ENCODE assay signal across 11 cellular contexts in the genomic region with DNA sequence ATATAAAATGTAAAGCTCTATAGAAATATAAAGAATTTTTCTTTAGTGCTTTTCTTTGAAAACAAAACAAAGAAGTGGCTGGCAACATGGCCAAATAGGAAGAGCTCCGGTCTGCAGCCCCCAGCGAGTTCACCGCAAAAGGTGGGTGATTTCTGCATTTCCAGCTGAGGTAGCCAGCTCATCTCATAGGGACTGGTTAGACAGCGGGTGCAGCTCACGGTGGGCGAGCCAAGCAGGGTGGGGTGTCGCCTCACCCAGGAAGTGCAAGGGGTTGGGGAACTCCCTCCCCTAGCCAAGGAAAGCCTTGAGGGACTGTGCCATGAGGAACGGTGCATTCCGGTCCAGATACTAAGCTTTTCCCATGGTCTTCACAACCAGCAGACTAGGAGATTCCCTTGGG. TPM values are rescaled to one million over a fixed set of nuclear protein-coding genes. Genes with fewer than 3 reads are reported as not detected.
"Had no signal": no experiment of that assay in that cellular context is flagged by ENCODE, and none has a peak within 500 bp of the region (broad histone marks: within the 10 kb centered on the region; RNA-seq: fewer than 3 reads in every experiment).

No MANE protein-coding gene starts in this region.

- ATAC-seq: GM23338, HCT116 had no signal

- H3K4me2 ChIP-seq: GM23338 had no signal

- H3K27ac ChIP-seq: GM23248 had no signal

- H3K4me3 ChIP-seq: GM23248, GM23338, HAP-1 had no signal

- DNase-seq: GM23248, GOT3, H7, H9, HCEC 1CT, HFFc6 had no signal

- H3K36me3 ChIP-seq: HAP-1 had no signal

- H3K4me1 ChIP-seq: HAP-1 had no signal

- H3K27ac Mint-ChIP-seq: GM23338, HFFc6 had no signal

- H3K9me3 ChIP-seq: HAP-1 had no signal

- H3K9ac ChIP-seq: GM23248 had no signal

- H2AFZ ChIP-seq: GM23248, GM23338 had no signal

- H3K4me3 Mint-ChIP-seq: GM23338, H9, HFFc6 had no signal

- H3K4me1 Mint-ChIP-seq: GM23338, H9 had no signal

RNA-seq across cellular contexts. Expression of a gene that starts 21.0 kb away (rescaled TPM):
- total RNA-seq: GM23248, GM23338, H1, H4, H7, H9, HFFc6 had no signal
- polyA plus RNA-seq: GM23248, GM23338, H1 had no signal
